Comparison of ENCODE assay signal across 19 cellular contexts in genomic region chrX:154092371-154092770, GRCh38. TPM values are rescaled to one million over a fixed set of nuclear protein-coding genes. Genes with fewer than 3 reads are reported as not detected.
DNase-seq lines count a peak whose midpoint lies in the region; ATAC-seq and TF ChIP-seq lines count a peak whose summit lies in the region.
"Had no signal": no experiment of that assay in that cellular context is flagged by ENCODE, and none has a peak within 500 bp of the region (broad histone marks: within the 10 kb centered on the region; RNA-seq: fewer than 3 reads in every experiment).

No MANE protein-coding gene starts in this region.

- no peaks in the 10 kb centered on the region for H3K9me2 ChIP-seq in PC-3 (replicated peaks; ENCODE audit: low read length)

- H3K79me1 ChIP-seq in trophoblast cell (ENCODE audit: low read length): peaks cover 4% of the 10 kb centered on the region

- no peak overlapping the region for H4K8ac ChIP-seq in trophoblast cell (ENCODE audit: low read depth, low read length)

- H3F3A ChIP-seq in PC-3 (ENCODE audit: low read length, unreplicated experiment): no peaks in the 10 kb centered on the region

- H4K20me1 ChIP-seq in PC-3 (ENCODE audit: low read length): peaks cover 53% of the 10 kb centered on the region

- H3K4me3 ChIP-seq in PC-3 (ENCODE audit: low read length) (no peak overlapping the region), trophoblast cell (ENCODE audit: low read depth, low read length) (no peak overlapping the region), right lobe of liver (no peak overlapping the region)
- H3K4me3 ChIP-seq: SK-N-MC had no signal

- no CpG with 5 or more reads among the region's 5 CpGs for WGBS in trophoblast cell (ENCODE audit: extremely low coverage, insufficient coverage, insufficient read length)
- 50% methylated on average over 5 of the region's 5 CpGs for WGBS in right lobe of liver (ENCODE audit: insufficient coverage, low coverage, low lambda C conversion rate, missing lambda C conversion rate)

- ATAC-seq in activated CD8-positive, alpha-beta memory T cell treated with anti-CD3 and anti-CD28 coated beads, Interleukin-2, amount 10 ng/mL, durations not matched to agents 7 days and 5 days: no peak
- no peak for ATAC-seq in PC-3
- no peak for ATAC-seq in right lobe of liver
- ATAC-seq in GM21737 (IDR thresholded peaks at IDR 0.05; ENCODE audit: unreplicated experiment): no peak
- ATAC-seq: esophagus mucosa had no signal

- no peaks in the 10 kb centered on the region for H3K9me3 Mint-ChIP-seq in activated CD8-positive, alpha-beta memory T cell treated with anti-CD3 and anti-CD28 coated beads, Interleukin-2, amount 10 ng/mL, durations not matched to agents 7 days and 5 days (ENCODE audit: low read depth)
- H3K9me3 Mint-ChIP-seq: activated B cell treated with CpG ODN at 0.5 μM for 24 hours, naive B cell had no signal

- peak overlapping the region; percentile 46 for H3K4ac ChIP-seq in trophoblast cell (ENCODE audit: low read depth, low read length)

- peak overlapping the region; percentile 59 for H3K4me3 Mint-ChIP-seq in activated CD8-positive, alpha-beta memory T cell treated with anti-CD3 and anti-CD28 coated beads, Interleukin-2, amount 10 ng/mL, durations not matched to agents 7 days and 5 days
- H3K4me3 Mint-ChIP-seq: activated B cell treated with CpG ODN at 0.5 μM for 24 hours had no signal

- H2AFZ ChIP-seq in PC-3 (ENCODE audit: low read length) (no peak overlapping the region), trophoblast cell (ENCODE audit: insufficient read depth, low read length, poor library complexity) (no peak overlapping the region)

- peaks cover 30% of the 10 kb centered on the region for H3K36me3 Mint-ChIP-seq in activated CD8-positive, alpha-beta memory T cell treated with anti-CD3 and anti-CD28 coated beads, Interleukin-2, amount 10 ng/mL, durations not matched to agents 7 days and 5 days

- H3K14ac ChIP-seq in trophoblast cell (ENCODE audit: low read length): no peak overlapping the region

- no TSS peak for BruUV-seq in PC-3 (replicated peaks; lab: Mats Ljungman, UMichigan)

- H3K9ac ChIP-seq in PC-3 (ENCODE audit: low read length) (no peak overlapping the region), trophoblast cell (ENCODE audit: low read length) (no peak overlapping the region)

- no peak for DNase-seq in activated CD8-positive, alpha-beta memory T cell treated with anti-CD3 and anti-CD28 coated beads, Interleukin-2, amount 10 ng/mL, durations not matched to agents 7 days and 5 days
- no peak for DNase-seq in activated CD8-positive, alpha-beta memory T cell treated with anti-CD3 and anti-CD28 coated beads, Interleukin-2, amount 50 U/mL, for 48 hours
- DNase-seq in PC-3: no peak
- DNase-seq in caudate nucleus (lab: John Stamatoyannopoulos, UW): no peak
- no peak for DNase-seq in trophoblast cell
- no peak for DNase-seq in right lobe of liver
- DNase-seq in nucleus accumbens (lab: John Stamatoyannopoulos, UW): no peak
- DNase-seq: activated B cell treated with CpG ODN at 0.5 μM for 24 hours; activated effector memory CD4-positive, alpha-beta T cell treated with anti-CD3 and anti-CD28 coated beads, Interleukin-2, amount 50 U/mL, for 16 hours; cerebellar nuclear complex; MM.1S; naive B cell; NCI-H2171 had no signal

- no peak overlapping the region for H2BK12ac ChIP-seq in trophoblast cell (ENCODE audit: low read length)

- H2AK5ac ChIP-seq in trophoblast cell (ENCODE audit: low read length): no peak overlapping the region

- intact Hi-C loops in PC-3 (cut with micrococcal nuclease) (no loop called here), right lobe of liver (cut with DNase I) (no loop called here)

- no peak overlapping the region for H2BK5ac ChIP-seq in trophoblast cell (ENCODE audit: low read depth, low read length, poor library complexity)

- H3K27me3 ChIP-seq in PC-3 (ENCODE audit: low read length) (no peaks in the 10 kb centered on the region), trophoblast cell (ENCODE audit: insufficient read depth, low read length) (no peaks in the 10 kb centered on the region), right lobe of liver (no peaks in the 10 kb centered on the region)

- no peaks in the 10 kb centered on the region for H3K9me3 ChIP-seq in PC-3 (ENCODE audit: low read length)
- H3K9me3 ChIP-seq in trophoblast cell (ENCODE audit: insufficient read depth, low read depth, low read length): no peaks in the 10 kb centered on the region
- H3K9me3 ChIP-seq in right lobe of liver: no peaks in the 10 kb centered on the region

- peaks cover 53% of the 10 kb centered on the region for H3K4me1 Mint-ChIP-seq in activated CD8-positive, alpha-beta memory T cell treated with anti-CD3 and anti-CD28 coated beads, Interleukin-2, amount 10 ng/mL, durations not matched to agents 7 days and 5 days

- no peak overlapping the region for H3K27ac ChIP-seq in PC-3 (ENCODE audit: low read length)
- peak overlapping the region; percentile 11 for H3K27ac ChIP-seq in caudate nucleus (ENCODE audit: low read depth, low read length)
- H3K27ac ChIP-seq in trophoblast cell (ENCODE audit: low read depth, low read length): no peak overlapping the region
- H3K27ac ChIP-seq in right lobe of liver: no peak overlapping the region

- H4K12ac ChIP-seq in trophoblast cell (ENCODE audit: low read depth, low read length): no peak overlapping the region

- H3K79me2 ChIP-seq in PC-3 (ENCODE audit: low read length): peaks cover 98% of the 10 kb centered on the region
- peaks cover 6% of the 10 kb centered on the region for H3K79me2 ChIP-seq in trophoblast cell (ENCODE audit: control insufficient read depth, insufficient read depth, low read length, poor library complexity)

- H3K18ac ChIP-seq in trophoblast cell (ENCODE audit: low read length): no peak overlapping the region

- H3K36me3 ChIP-seq in PC-3 (ENCODE audit: low read depth, low read length): peaks cover 12% of the 10 kb centered on the region
- H3K36me3 ChIP-seq in trophoblast cell (ENCODE audit: control insufficient read depth in 1 of 2, insufficient read depth in 2 of 2, low read length in 2 of 2): no peaks in the 10 kb centered on the region
- H3K36me3 ChIP-seq in right lobe of liver: no peaks in the 10 kb centered on the region

- no peak overlapping the region for H2BK120ac ChIP-seq in trophoblast cell (ENCODE audit: insufficient read depth, low read length, poor library complexity)

- CTCF ChIA-PET in activated CD8-positive, alpha-beta memory T cell treated with anti-CD3 and anti-CD28 coated beads, Interleukin-2, amount 10 ng/mL, durations not matched to agents 7 days and 5 days (lab: Charles Lee): interaction anchor here (0.6 to 1.3 kb wide), 4 partner anchors 14 to 216 kb away, joined by 3 to 6 read pairs (median 3); no protein-coding TSS in a partner anchor
- CTCF ChIA-PET in PC-3 (lab: Charles Lee): interaction anchor here (0.6 kb wide), 1 partner anchor 56 kb away, joined by 4 read pairs; no protein-coding TSS in a partner anchor

- peak overlapping the region; percentile 12; the same call in 1 of the 2 replicates for H3K4me2 ChIP-seq in PC-3 (ENCODE audit: low read length)
- H3K4me2 ChIP-seq in trophoblast cell (ENCODE audit: low read length): no peak overlapping the region

- no peak for TF ChIP-seq POLR2A in right lobe of liver (IDR thresholded peaks at IDR 0.05)

- no peaks in the 10 kb centered on the region for H3K27me3 Mint-ChIP-seq in activated CD8-positive, alpha-beta memory T cell treated with anti-CD3 and anti-CD28 coated beads, Interleukin-2, amount 10 ng/mL, durations not matched to agents 7 days and 5 days
- H3K27me3 Mint-ChIP-seq: activated B cell treated with CpG ODN at 0.5 μM for 24 hours, naive B cell had no signal

- H3K23ac ChIP-seq in trophoblast cell (ENCODE audit: low read length): no peak overlapping the region

- peaks cover 27% of the 10 kb centered on the region for H3K4me1 ChIP-seq in PC-3 (ENCODE audit: insufficient read depth, low read length)
- peaks cover 0 to 21% of the 10 kb centered on the region in 2 experiments for H3K4me1 ChIP-seq in trophoblast cell (ENCODE audit: control insufficient read depth in 1 of 2, insufficient read depth in 2 of 2, low read length in 2 of 2)
- H3K4me1 ChIP-seq in right lobe of liver: peaks cover 0 to 7% (median 0%) of the 10 kb centered on the region in 4 donors

- H4K91ac ChIP-seq in trophoblast cell (ENCODE audit: low read depth, low read length): no peak overlapping the region

- POLR2A ChIA-PET in PC-3 (lab: Charles Lee; ENCODE audit: unreplicated experiment): no interaction called here

- no peak for TF ChIP-seq CTCF in PC-3 (conservative IDR thresholded peaks at IDR 0.05; ENCODE audit: low read depth, low read length)
- TF ChIP-seq CTCF in right lobe of liver (IDR thresholded peaks at IDR 0.05): no peak

- H3K27ac Mint-ChIP-seq in activated CD8-positive, alpha-beta memory T cell treated with anti-CD3 and anti-CD28 coated beads, Interleukin-2, amount 10 ng/mL, durations not matched to agents 7 days and 5 days: peak overlapping the region; percentile 74

RNA-seq across cellular contexts. Expression of gene MECP2, which starts 5.1 kb away (rescaled TPM):
- total RNA-seq in activated CD8-positive, alpha-beta memory T cell treated with anti-CD3 and anti-CD28 coated beads, Interleukin-2, amount 10 ng/mL, durations not matched to agents 7 days and 5 days: 10 to 100 TPM; 81.1 to 84.5 TPM
- 40.8 and 47.3 TPM in 2 replicates for total RNA-seq in PC-3 (2014; rRNA removed)
- polyA plus RNA-seq in trophoblast cell (2013): 13.4 and 13.5 TPM in 2 replicates
- 10 to 100 TPM; 14.1 to 18.4 (median 16.0) TPM for total RNA-seq in right lobe of liver

RNA-seq across cellular contexts. Expression of gene OPN1LW, which starts 51.7 kb away (rescaled TPM):
- total RNA-seq in activated CD8-positive, alpha-beta memory T cell treated with anti-CD3 and anti-CD28 coated beads, Interleukin-2, amount 10 ng/mL, durations not matched to agents 7 days and 5 days: not detected
- total RNA-seq in PC-3 (2014; rRNA removed) (not detected in 2 replicates), right lobe of liver (not detected)
- not detected in 2 replicates for polyA plus RNA-seq in trophoblast cell (2013)
- total RNA-seq: A673, activated B cell treated with CpG ODN at 0.5 μM for 24 hours, esophagus mucosa, skeletal muscle tissue, subcutaneous adipose tissue had no signal
